ENCODE assay signal across 12 cellular contexts in the genomic region with DNA sequence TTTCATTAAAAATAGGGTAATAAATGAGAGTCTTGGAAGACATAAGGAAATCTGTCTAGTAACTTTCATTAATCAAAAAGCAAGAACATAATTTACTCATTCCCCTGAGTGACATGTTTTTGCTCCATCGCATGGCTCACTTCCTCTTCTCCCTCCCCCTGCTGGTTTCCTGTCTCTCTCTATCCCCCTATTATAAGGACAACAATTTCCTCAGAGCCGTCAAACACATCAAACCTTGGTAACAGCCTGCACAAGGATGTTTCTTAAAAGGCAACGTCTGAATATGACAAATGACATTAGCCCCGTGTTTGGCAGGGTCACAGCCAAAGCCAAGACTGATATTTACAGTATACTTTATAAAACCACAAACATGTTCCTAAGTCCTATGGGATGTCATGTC.
A peak's percentile ranks its signal among the peaks of the same experiment; 100 is the strongest.
DNase-seq lines count a peak whose midpoint lies in the region; ATAC-seq and TF ChIP-seq lines count a peak whose summit lies in the region.
"Had no signal": no experiment of that assay in that cellular context is flagged by ENCODE, and none has a peak within 500 bp of the region (broad histone marks: within the 10 kb centered on the region; RNA-seq: fewer than 3 reads in every experiment).

No MANE protein-coding gene starts in this region.

- no peaks in the 10 kb centered on the region for H3K36me3 ChIP-seq in mammary epithelial cell (ENCODE audit: insufficient read depth, low read length)
- no peaks in the 10 kb centered on the region for H3K36me3 ChIP-seq in Peyer's patch
- H3K36me3 ChIP-seq: left ventricle myocardium inferior had no signal

- H3K27me3 ChIP-seq in mammary epithelial cell (ENCODE audit: insufficient read depth, low read length) (no peaks in the 10 kb centered on the region), Peyer's patch (no peaks in the 10 kb centered on the region)

- H3K9me3 ChIP-seq in mammary epithelial cell (replicated peaks; ENCODE audit: insufficient read depth, low read length): no peaks in the 10 kb centered on the region
- H3K9me3 ChIP-seq in Peyer's patch: no peaks in the 10 kb centered on the region
- H3K9me3 ChIP-seq: left ventricle myocardium inferior had no signal

- TF ChIP-seq POLR2A in Peyer's patch (IDR thresholded peaks at IDR 0.05): no peak

- CTCF ChIA-PET in mammary epithelial cell (lab: Charles Lee; ENCODE audit: low non-redundant PET): no interaction called here

- dilution Hi-C loops in mammary epithelial cell (cut with HindIII; ENCODE audit: low sequenced_read_pairs): no loop called here

- H3K4me1 ChIP-seq in mammary epithelial cell (ENCODE audit: insufficient read depth, low read length): no peaks in the 10 kb centered on the region
- H3K4me1 ChIP-seq in Peyer's patch: no peaks in the 10 kb centered on the region
- H3K4me1 ChIP-seq: left ventricle myocardium inferior had no signal

- in situ Hi-C loops in mammary epithelial cell (cut with MboI; ENCODE audit: low sequenced_read_pairs in 2 of 2): no loop called here

- H4K20me1 ChIP-seq in mammary epithelial cell (ENCODE audit: insufficient read depth, low read length): no peaks in the 10 kb centered on the region

- WGBS in mammary epithelial cell (ENCODE audit: low coverage, missing lambda C conversion rate): 44% methylated on average over 4 of the region's 4 CpGs

- no peak overlapping the region for H3K4me3 ChIP-seq in mammary epithelial cell (replicated peaks in 1 of 3; ENCODE audit: insufficient read depth in 1 of 3, low read depth in 2 of 3, low read length in 3 of 3)
- no peak overlapping the region for H3K4me3 ChIP-seq in Peyer's patch
- H3K4me3 ChIP-seq: left ventricle myocardium inferior had no signal

- H3K79me2 ChIP-seq in mammary epithelial cell (ENCODE audit: insufficient read depth, low read length): no peaks in the 10 kb centered on the region

- BruUV-seq in mammary epithelial cell (replicated peaks; lab: Mats Ljungman, UMichigan): no TSS peak

- H2AFZ ChIP-seq in mammary epithelial cell (ENCODE audit: low read depth, low read length): no peak overlapping the region

- DNase-seq in Ammon's horn (ENCODE audit: low spot score): peak; percentile 29
- DNase-seq in Kasumi-1 (lab: John Stamatoyannopoulos, UW): peak; percentile 75 to 78
- peak; percentile 8 for DNase-seq in RPMI8226
- no peak for DNase-seq in mammary epithelial cell
- no peak for DNase-seq in Peyer's patch
- DNase-seq: activated CD8-positive, alpha-beta memory T cell treated with anti-CD3 and anti-CD28 coated beads for 24 hours; left ventricle myocardium inferior; NCI-H526; T-helper 17 cell had no signal

- H3K27ac ChIP-seq in mammary epithelial cell (ENCODE audit: insufficient read depth, low read depth, low read length) (no peak overlapping the region), Peyer's patch (no peak overlapping the region)
- H3K27ac ChIP-seq: left ventricle myocardium inferior had no signal

- H3K9ac ChIP-seq in mammary epithelial cell (ENCODE audit: insufficient read depth, low read length): no peak overlapping the region

- no peak overlapping the region for H3K4me2 ChIP-seq in mammary epithelial cell (ENCODE audit: insufficient read depth, low read depth, low read length)

- ATAC-seq in GM18907 (IDR thresholded peaks at IDR 0.05; ENCODE audit: unreplicated experiment): peak; percentile 67
- no peak for ATAC-seq in HG02970 (IDR thresholded peaks at IDR 0.05; ENCODE audit: low FRiP score, unreplicated experiment)
- no peak for ATAC-seq in GM21528 (IDR thresholded peaks at IDR 0.05; ENCODE audit: low FRiP score, unreplicated experiment)
- ATAC-seq: T-helper 17 cell had no signal

- intact Hi-C loops in mammary epithelial cell (cut with micrococcal nuclease): no loop called here

- TF ChIP-seq CTCF in mammary epithelial cell (conservative IDR thresholded peaks at IDR 0.05 in 1 of 2, IDR thresholded peaks at IDR 0.05 in 1 of 2; ENCODE audit: extremely low read depth in 1 of 2, insufficient read depth in 1 of 2, low read depth in 1 of 2, low read length in 2 of 2) (no peak), Peyer's patch (IDR thresholded peaks at IDR 0.05) (no peak)

Comparison
In these comparisons a context has a peak if more than half of its experiments do, and no peak if none do; other contexts are left out.
1. DNase-seq: peak in Ammon's horn (single experiment), Kasumi-1 (2 of 2) and RPMI8226 (single experiment); none in mammary epithelial cell (single experiment) and Peyer's patch (0 of 3).